16 cellular contexts compared by ENCODE assay signal in genomic region chrX:35665311-35665710, GRCh38.
"Had no signal": no experiment of that assay in that cellular context is flagged by ENCODE, and none has a peak within 500 bp of the region (broad histone marks: within the 10 kb centered on the region; RNA-seq: fewer than 3 reads in every experiment).

No MANE protein-coding gene starts in this region.

- H3K36me3 ChIP-seq: left ventricle myocardium inferior, ovary, spleen, upper lobe of right lung had no signal

- H3K4me1 ChIP-seq: left ventricle myocardium inferior, spleen, upper lobe of right lung had no signal

- DNase-seq: activated CD4-positive, alpha-beta T cell treated with anti-CD3 and anti-CD28 coated beads, Interleukin-2, amount 50 U/mL, for 48 hours; activated naive CD4-positive, alpha-beta T cell treated with Interleukin-2 at 50 U/mL for 16 hours; aorta; dermis blood vessel endothelial cell; hippocampal formation; kidney; left ventricle myocardium inferior; midbrain; ovary; spleen; stimulated activated naive CD8-positive, alpha-beta T cell treated with anti-CD3 and anti-CD28 coated beads, Interleukin-15, amount 100 ng/mL, for 72 hours; T-helper 9 cell; upper lobe of right lung had no signal

- FAIRE-seq: kidney had no signal

- H3K4me3 ChIP-seq: left ventricle myocardium inferior, ovary, spleen, upper lobe of right lung had no signal

- H3K27ac ChIP-seq: left ventricle myocardium inferior, ovary, spleen, upper lobe of right lung had no signal

- H3K27me3 ChIP-seq: ovary, upper lobe of right lung had no signal

- H3K9me3 ChIP-seq: left ventricle myocardium inferior, ovary, spleen, upper lobe of right lung had no signal

- ATAC-seq: activated T-helper 17 cell treated with anti-CD3 and anti-CD28 coated beads, Interleukin-2, amount 50 U/mL, for 72 hours; esophagus mucosa; sciatic nerve; stimulated activated naive CD8-positive, alpha-beta T cell treated with anti-CD3 and anti-CD28 coated beads, Interleukin-15, amount 100 ng/mL, for 72 hours; upper lobe of right lung had no signal
